In the genomic region with DNA sequence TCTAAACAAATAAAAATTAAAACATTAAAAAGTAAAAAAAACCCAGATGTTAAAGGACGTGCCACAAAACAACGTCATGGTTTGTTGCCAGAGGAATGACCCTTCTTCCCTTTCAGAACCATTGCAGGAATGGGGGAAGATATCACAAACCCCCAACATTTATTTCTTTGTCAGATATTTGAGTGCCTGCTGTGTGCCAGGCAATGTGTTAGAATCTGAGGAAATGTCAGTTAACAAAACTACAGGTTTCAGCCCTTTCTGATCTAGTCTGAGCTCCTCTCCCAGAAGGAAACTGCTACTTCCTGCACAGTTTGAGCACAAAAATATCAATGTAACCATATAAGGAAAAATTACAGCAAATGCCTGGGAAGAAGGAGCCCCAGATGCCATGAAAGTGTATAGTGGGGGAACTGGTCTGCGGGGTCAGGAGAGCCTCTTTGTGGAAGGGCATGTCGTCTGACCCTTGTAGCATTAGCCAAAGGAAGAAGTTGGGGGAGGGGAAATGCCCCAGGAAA, we compare ENCODE assay signal across 1 cellular context.
TF ChIP-seq lines count a peak whose summit lies in the region.

No MANE protein-coding gene starts in this region.

TF ChIP-seq in IMR-90, 13 proteins besides CTCF, POLR2A, EP300 and RAD21:
- TF ChIP-seq, protein P1, sequence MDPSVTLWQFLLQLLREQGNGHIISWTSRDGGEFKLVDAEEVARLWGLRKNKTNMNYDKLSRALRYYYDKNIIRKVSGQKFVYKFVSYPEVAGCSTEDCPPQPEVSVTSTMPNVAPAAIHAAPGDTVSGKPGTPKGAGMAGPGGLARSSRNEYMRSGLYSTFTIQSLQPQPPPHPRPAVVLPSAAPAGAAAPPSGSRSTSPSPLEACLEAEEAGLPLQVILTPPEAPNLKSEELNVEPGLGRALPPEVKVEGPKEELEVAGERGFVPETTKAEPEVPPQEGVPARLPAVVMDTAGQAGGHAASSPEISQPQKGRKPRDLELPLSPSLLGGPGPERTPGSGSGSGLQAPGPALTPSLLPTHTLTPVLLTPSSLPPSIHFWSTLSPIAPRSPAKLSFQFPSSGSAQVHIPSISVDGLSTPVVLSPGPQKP (IDR thresholded peaks at IDR 0.05; ENCODE audit: borderline replicate concordance, low read depth, low read length), result no peak
- TF ChIP-seq BHLHE40 (IDR thresholded peaks at IDR 0.05; ENCODE audit: low read depth, low read length) (no peak), SMC3 (IDR thresholded peaks at IDR 0.05; ENCODE audit: low read depth, low read length) (no peak), MXI1 (IDR thresholded peaks at IDR 0.05; ENCODE audit: borderline replicate concordance, low read depth, low read length) (no peak), FOS (IDR thresholded peaks at IDR 0.05; ENCODE audit: low read depth, low read length) (no peak)
TF ChIP-seq in IMR-90: peak in this region for 0.
